Comparison of ENCODE assay signal across 26 cellular contexts in the genomic region with DNA sequence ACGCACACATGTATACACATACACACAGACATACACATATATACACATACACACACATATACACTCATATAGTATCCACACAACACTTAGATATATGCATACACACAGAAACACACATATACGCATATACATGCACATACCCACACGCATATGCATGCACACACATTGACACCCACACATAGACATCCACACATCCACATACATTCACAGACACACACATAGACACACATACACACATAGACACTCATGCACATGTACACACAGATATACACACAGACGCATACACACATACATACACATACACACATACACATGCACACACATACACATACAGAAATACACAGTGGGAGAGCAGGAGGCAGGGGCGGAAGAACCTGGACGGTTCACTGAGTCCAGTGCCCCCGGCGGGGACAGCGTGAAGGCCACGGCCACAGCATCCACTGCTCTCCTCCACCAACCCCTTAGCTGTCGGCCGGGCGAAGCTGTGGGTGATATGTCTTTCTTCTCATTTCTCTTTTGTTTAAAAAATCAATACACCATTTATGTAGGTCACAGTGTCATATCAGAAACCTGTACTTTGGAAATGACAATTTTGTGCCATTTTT. TPM values are rescaled to one million over a fixed set of nuclear protein-coding genes. Genes with fewer than 3 reads are reported as not detected.
A peak's percentile ranks its signal among the peaks of the same experiment; 100 is the strongest.
DNase-seq lines count a peak whose midpoint lies in the region; ATAC-seq, FAIRE-seq and TF ChIP-seq lines count a peak whose summit lies in the region.
"Had no signal": no experiment of that assay in that cellular context is flagged by ENCODE, and none has a peak within 500 bp of the region (broad histone marks: within the 10 kb centered on the region; RNA-seq: fewer than 3 reads in every experiment).

No MANE protein-coding gene starts in this region.

- peaks cover 18% of the 10 kb centered on the region for H3K4me1 Mint-ChIP-seq in neural progenitor cell
- peaks cover 9% of the 10 kb centered on the region for H3K4me1 Mint-ChIP-seq in chondrocyte (ENCODE audit: low read depth)

- WGBS in K562 (ENCODE audit: insufficient coverage, low coverage, missing lambda C conversion rate), result 2% methylated on average over 13 of the region's 13 CpGs

- no peak overlapping the region for H3K4me3 Mint-ChIP-seq in neural progenitor cell
- no peak overlapping the region for H3K4me3 Mint-ChIP-seq in chondrocyte (ENCODE audit: unreplicated experiment)
- H3K4me3 Mint-ChIP-seq: CD4-positive, alpha-beta T cell; HFFc6 had no signal

- TF ChIP-seq CTCF in GM12873 (IDR thresholded peaks at IDR 0.05; ENCODE audit: insufficient read depth, low read depth, low read length, missing control alignments) (peak; percentile 7), K562 (IDR thresholded peaks at IDR 0.05 in 2 of 3, conservative IDR thresholded peaks at IDR 0.05 in 1 of 3; ENCODE audit: insufficient read depth in 2 of 3, low read depth in 1 of 3, low read length in 3 of 3) (no peak), neural progenitor cell (IDR thresholded peaks at IDR 0.05) (no peak), chondrocyte (IDR thresholded peaks at IDR 0.05) (no peak)

- ATAC-seq in K562, result peak; percentile 60; the same call in 2 of the 3 replicates

- no peak for DNase-seq in HTR-8/SVneo (ENCODE audit: insufficient read length, low spot score)
- no peak for DNase-seq in K562 (ENCODE audit: extremely low read depth in 1 of 4, low spot score in 3 of 4)
- no peak for DNase-seq in neural progenitor cell (ENCODE audit: low spot score)
- DNase-seq in NOMO-1 (lab: John Stamatoyannopoulos, UW; ENCODE audit: unreplicated experiment in 2 of 2), result no peak
- DNase-seq in chondrocyte (ENCODE audit: low spot score), result no peak
- DNase-seq in NCI-H526 (lab: John Stamatoyannopoulos, UW), result no peak
- no peak for DNase-seq in 8988T
- DNase-seq: ACHN; AML-193; Caco-2; CD4-positive, alpha-beta T cell; DMS79; GDM1; GOT3; HFFc6; IMR-90; KBM-7 had no signal

- BruUV-seq in K562 (replicated peaks; lab: Mats Ljungman, UMichigan), result no TSS peak

- no peaks in the 10 kb centered on the region for H3K9me3 ChIP-seq in K562 (replicated peaks; ENCODE audit: control insufficient read depth, insufficient read depth, low read depth, low read length)
- H3K9me3 ChIP-seq in neural progenitor cell (ENCODE audit: low read depth), result no peaks in the 10 kb centered on the region
- H3K9me3 ChIP-seq: Caco-2, HAP-1 had no signal

- no peak overlapping the region for H3K4me2 ChIP-seq in K562 (ENCODE audit: insufficient read depth, low read length)
- H3K4me2 ChIP-seq in neural progenitor cell, result no peak overlapping the region

- H3K9me3 Mint-ChIP-seq in neural progenitor cell (no peaks in the 10 kb centered on the region), chondrocyte (ENCODE audit: low read depth) (no peaks in the 10 kb centered on the region)
- H3K9me3 Mint-ChIP-seq: CD4-positive, alpha-beta T cell; HFFc6 had no signal

- H4K20me1 ChIP-seq in K562 (replicated peaks; ENCODE audit: control insufficient read depth, insufficient read depth, low read length), result peaks cover 10% of the 10 kb centered on the region
- no peaks in the 10 kb centered on the region for H4K20me1 ChIP-seq in neural progenitor cell (ENCODE audit: low read depth)

- POLR2A ChIA-PET in K562 (lab: Yijun Ruan, JAX), result no interaction called here

- no peaks in the 10 kb centered on the region for H3K9me1 ChIP-seq in K562 (ENCODE audit: control insufficient read depth, insufficient read depth, low read length)

- H3K4me1 ChIP-seq in K562 (replicated peaks in 1 of 2; ENCODE audit: control insufficient read depth in 2 of 2, insufficient read depth in 2 of 2, low read length in 2 of 2) (peaks cover 0 to 3% of the 10 kb centered on the region in 2 experiments; a peak in 1 of 5 replicates), neural progenitor cell (no peaks in the 10 kb centered on the region)
- H3K4me1 ChIP-seq: Caco-2, HAP-1 had no signal

- H3K27ac Mint-ChIP-seq in neural progenitor cell, result peak overlapping the region; percentile 11
- H3K27ac Mint-ChIP-seq in chondrocyte (ENCODE audit: unreplicated experiment), result no peak overlapping the region
- H3K27ac Mint-ChIP-seq: CD4-positive, alpha-beta T cell; HFFc6 had no signal

- H3K9ac ChIP-seq in K562 (ENCODE audit: insufficient read depth in 1 of 2, low read depth in 2 of 2, low read length in 2 of 2) (no peak overlapping the region), neural progenitor cell (no peak overlapping the region)

- no peak for TF ChIP-seq POLR2A in K562 (conservative IDR thresholded peaks at IDR 0.05)

- H3K4me3 ChIP-seq in K562 (no peak overlapping the region), neural progenitor cell (no peak overlapping the region)
- H3K4me3 ChIP-seq: HAP-1 had no signal

- TF ChIP-seq EP300 in K562 (IDR thresholded peaks at IDR 0.05; ENCODE audit: low read length), result no peak

- H3K36me3 ChIP-seq in K562 (ENCODE audit: control insufficient read depth, insufficient read depth, low read length) (no peaks in the 10 kb centered on the region), neural progenitor cell (no peaks in the 10 kb centered on the region)
- H3K36me3 ChIP-seq: HAP-1 had no signal

- in situ Hi-C loops in K562 (cut with MboI), result no loop called here

- FAIRE-seq in HTR-8/SVneo (lab: Jason Lieb, UNC), result peak; percentile 85
- FAIRE-seq in K562 (lab: Jason Lieb, UNC), result no peak
- FAIRE-seq: A204.1, D721Med had no signal

- no peaks in the 10 kb centered on the region for H3K79me2 ChIP-seq in K562 (ENCODE audit: control insufficient read depth, insufficient read depth, low read length)
- no peaks in the 10 kb centered on the region for H3K79me2 ChIP-seq in neural progenitor cell (ENCODE audit: low read depth)

- peaks cover 11% of the 10 kb centered on the region for H3K27me3 Mint-ChIP-seq in neural progenitor cell (ENCODE audit: insufficient read depth, low read depth)
- H3K27me3 Mint-ChIP-seq in chondrocyte (ENCODE audit: low read depth), result peaks cover 29% of the 10 kb centered on the region

- TF ChIP-seq RAD21 in K562 (CRISPR knock-in tag; conservative IDR thresholded peaks at IDR 0.05 in 1 of 2, IDR thresholded peaks at IDR 0.05 in 1 of 2), result no peak

- peaks cover 8% of the 10 kb centered on the region for H3F3A ChIP-seq in neural progenitor cell (ENCODE audit: low read depth)

- H3K27ac ChIP-seq in K562 (ENCODE audit: extremely low read depth, low read depth, low read length), result no peak overlapping the region
- no peak overlapping the region for H3K27ac ChIP-seq in neural progenitor cell
- H3K27ac ChIP-seq: C4-2B, HL-60 had no signal

- intact Hi-C loops in K562 (cut with micrococcal nuclease), result no loop called here

- H2AFZ ChIP-seq in K562 (ENCODE audit: low read depth, low read length), result no peak overlapping the region
- no peak overlapping the region for H2AFZ ChIP-seq in neural progenitor cell (replicated peaks)

- CTCF ChIA-PET in K562 (lab: Yijun Ruan, JAX; ENCODE audit: low intra/inter-chr PET ratio), result no interaction called here

- H3K36me3 Mint-ChIP-seq in neural progenitor cell (no peaks in the 10 kb centered on the region), chondrocyte (ENCODE audit: low read depth) (no peaks in the 10 kb centered on the region)

- H3K27me3 ChIP-seq in K562 (ENCODE audit: control insufficient read depth in 2 of 2, insufficient read depth in 2 of 2, low read length in 2 of 2) (peaks cover 26 to 69% of the 10 kb centered on the region in 2 experiments), neural progenitor cell (no peaks in the 10 kb centered on the region)

RNA-seq across cellular contexts. Expression of gene C1QB, which starts 2.8 kb away (rescaled TPM):
- not detected in 2 replicates for total RNA-seq in K562 (2011; cell fraction: chromatin; rRNA removed; ENCODE audit: low replicate concordance)
- total RNA-seq in K562 (2011; cell fraction: nucleolus; rRNA removed), result not detected in 2 replicates
- not detected in 2 replicates for total RNA-seq in K562 (2011; cell fraction: nucleoplasm; rRNA removed)
- total RNA-seq in K562 (2014; rRNA removed) (not detected in 2 replicates), K562 (2014; rRNA removed; fragmentation: Illumina TruSeq; extraction: Trizol) (not detected in 2 replicates), K562 (2015; rRNA removed; fragmentation: Illumina TruSeq; extraction: Trizol) (not detected in 2 replicates), K562 (2021) (0.51 and 0.55 TPM in 2 replicates), neural progenitor cell (ENCODE audit: low replicate concordance) (not detected in 2 replicates), chondrocyte (not detected in 3 replicates)
- polyA plus RNA-seq in K562 (2011; rRNA removed) (not detected in 2 replicates), K562 (2014; fragmentation: Illumina TruSeq; extraction: Trizol) (not detected in 2 replicates), K562 (2014; fragmentation: Nextera tagmentation; extraction: Ambion mirVana) (not detected), K562 (2014; rRNA removed) (not detected in 2 replicates)
- not detected in 2 replicates for polyA plus RNA-seq in K562 (2011; cell fraction: cytosol; rRNA removed)
- polyA plus RNA-seq in K562 (2011; cell fraction: nucleus; rRNA removed), result not detected in 2 replicates
- polyA plus RNA-seq in K562 (2012), result not detected in 2 replicates
- polyA minus RNA-seq in K562 (2011; rRNA and poly(A)+ RNA removed), result not detected in 2 replicates
- not detected in 2 replicates for polyA minus RNA-seq in K562 (2011; cell fraction: cytosol; rRNA and poly(A)+ RNA removed)
- not detected in 2 replicates for polyA minus RNA-seq in K562 (2011; cell fraction: nucleus; rRNA and poly(A)+ RNA removed)
- total RNA-seq: Caco-2; CD4-positive, alpha-beta T cell; Daoy; HFFc6; HT1080; IMR-90 had no signal
- polyA plus RNA-seq: BJ, IMR-90 had no signal

RNA-seq across cellular contexts. Expression of gene C1QC, which starts 6.8 kb away (rescaled TPM):
- not detected in 2 replicates for total RNA-seq in K562 (2011; cell fraction: chromatin; rRNA removed; ENCODE audit: low replicate concordance)
- not detected in 2 replicates for total RNA-seq in K562 (2011; cell fraction: nucleolus; rRNA removed)
- total RNA-seq in K562 (2011; cell fraction: nucleoplasm; rRNA removed), result not detected in 2 replicates
- total RNA-seq in K562 (2014; rRNA removed) (not detected in 2 replicates), K562 (2014; rRNA removed; fragmentation: Illumina TruSeq; extraction: Trizol) (not detected in 2 replicates), K562 (2015; rRNA removed; fragmentation: Illumina TruSeq; extraction: Trizol) (not detected in 2 replicates), K562 (2021) (0.47 and 0.69 TPM in 2 replicates), neural progenitor cell (ENCODE audit: low replicate concordance) (not detected in 2 replicates), chondrocyte (not detected in 3 replicates)
- polyA plus RNA-seq in K562 (2011; rRNA removed) (not detected in 2 replicates), K562 (2014; fragmentation: Illumina TruSeq; extraction: Trizol) (not detected in 2 replicates), K562 (2014; fragmentation: Nextera tagmentation; extraction: Ambion mirVana) (not detected), K562 (2014; rRNA removed) (not detected in 2 replicates)
- not detected in 2 replicates for polyA plus RNA-seq in K562 (2011; cell fraction: cytosol; rRNA removed)
- not detected in 2 replicates for polyA plus RNA-seq in K562 (2011; cell fraction: nucleus; rRNA removed)
- polyA plus RNA-seq in K562 (2012), result not detected in 2 replicates
- polyA minus RNA-seq in K562 (2011; rRNA and poly(A)+ RNA removed), result not detected in 2 replicates
- polyA minus RNA-seq in K562 (2011; cell fraction: cytosol; rRNA and poly(A)+ RNA removed), result not detected in 2 replicates
- not detected in 2 replicates for polyA minus RNA-seq in K562 (2011; cell fraction: nucleus; rRNA and poly(A)+ RNA removed)
- total RNA-seq: Caco-2; CD4-positive, alpha-beta T cell; Daoy; HFFc6; HT1080; IMR-90 had no signal
- polyA plus RNA-seq: BJ, IMR-90 had no signal

RNA-seq across cellular contexts. Expression of gene C1QA, which starts 13.8 kb away (rescaled TPM):
- not detected in 2 replicates for total RNA-seq in K562 (2011; cell fraction: chromatin; rRNA removed; ENCODE audit: low replicate concordance)
- not detected in 2 replicates for total RNA-seq in K562 (2011; cell fraction: nucleolus; rRNA removed)
- total RNA-seq in K562 (2011; cell fraction: nucleoplasm; rRNA removed), result not detected in 2 replicates
- total RNA-seq in K562 (2014; rRNA removed), result not detected in 2 replicates
- total RNA-seq in K562 (2014; rRNA removed; fragmentation: Illumina TruSeq; extraction: Trizol), result not detected in 2 replicates
- total RNA-seq in K562 (2015; rRNA removed; fragmentation: Illumina TruSeq; extraction: Trizol), result not detected in 2 replicates
- total RNA-seq in K562 (2021), result 0.71 and 0.94 TPM in 2 replicates
- polyA plus RNA-seq in K562 (2011; rRNA removed), result not detected in 2 replicates
- polyA plus RNA-seq in K562 (2011; cell fraction: cytosol; rRNA removed), result not detected in 2 replicates
- not detected in 2 replicates for polyA plus RNA-seq in K562 (2011; cell fraction: nucleus; rRNA removed)
- polyA plus RNA-seq in K562 (2012), result not detected in 2 replicates
- not detected in 2 replicates for polyA plus RNA-seq in K562 (2014; fragmentation: Illumina TruSeq; extraction: Trizol)
- not detected for polyA plus RNA-seq in K562 (2014; fragmentation: Nextera tagmentation; extraction: Ambion mirVana)
- not detected in 2 replicates for polyA plus RNA-seq in K562 (2014; rRNA removed)
- polyA minus RNA-seq in K562 (2011; rRNA and poly(A)+ RNA removed), result not detected in 2 replicates
- polyA minus RNA-seq in K562 (2011; cell fraction: cytosol; rRNA and poly(A)+ RNA removed), result not detected in 2 replicates
- polyA minus RNA-seq in K562 (2011; cell fraction: nucleus; rRNA and poly(A)+ RNA removed), result not detected in 2 replicates
- total RNA-seq in neural progenitor cell (ENCODE audit: low replicate concordance), result not detected in 2 replicates
- total RNA-seq in chondrocyte, result not detected in 3 replicates
- total RNA-seq: Caco-2; CD4-positive, alpha-beta T cell; Daoy; HFFc6; HT1080; IMR-90 had no signal
- polyA plus RNA-seq: BJ, IMR-90 had no signal
